ENCODE assay signal across 9 cellular contexts in the genomic region with DNA sequence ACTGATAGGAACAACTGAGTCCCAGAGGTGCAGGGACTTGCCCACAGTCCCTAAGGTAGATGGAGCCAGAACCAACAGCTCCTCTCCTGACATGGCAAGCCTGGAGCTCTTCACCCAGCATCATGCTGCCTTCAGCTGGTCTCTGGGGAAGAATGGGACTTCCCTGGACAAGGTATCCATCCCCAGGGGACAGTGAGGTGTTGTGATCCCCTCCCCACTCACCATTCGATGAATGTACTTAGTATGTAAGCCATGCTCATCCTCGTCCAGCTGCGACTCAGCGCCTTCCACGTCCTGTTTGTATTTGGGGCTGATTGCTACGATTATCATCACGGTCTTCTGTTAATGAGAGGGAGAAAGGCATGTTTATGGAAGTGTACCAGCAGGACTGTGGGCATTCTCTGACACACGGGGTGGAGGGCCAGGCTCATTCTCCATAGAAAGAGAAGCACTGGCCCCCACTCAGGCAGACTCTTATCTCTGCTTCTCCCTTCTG. TPM values are rescaled to one million over a fixed set of nuclear protein-coding genes. Genes with fewer than 3 reads are reported as not detected.
DNase-seq lines count a peak whose midpoint lies in the region; ATAC-seq and TF ChIP-seq lines count a peak whose summit lies in the region.
"Had no signal": no experiment of that assay in that cellular context is flagged by ENCODE, and none has a peak within 500 bp of the region (broad histone marks: within the 10 kb centered on the region; RNA-seq: fewer than 3 reads in every experiment).

No MANE protein-coding gene starts in this region.

- H3K9me3 Mint-ChIP-seq in activated CD4-positive, alpha-beta T cell treated with anti-CD3 and anti-CD28 coated beads, Interleukin-2, amount 10 ng/mL, durations not matched to agents 7 days and 5 days = no peaks in the 10 kb centered on the region
- H3K9me3 Mint-ChIP-seq in endothelial cell (ENCODE audit: unreplicated experiment) = no peaks in the 10 kb centered on the region

- POLR2A ChIA-PET in activated CD4-positive, alpha-beta T cell treated with anti-CD3 and anti-CD28 coated beads, Interleukin-2, amount 10 ng/mL, durations not matched to agents 7 days and 5 days (lab: Charles Lee) = no interaction called here

- H3K27ac Mint-ChIP-seq in activated CD4-positive, alpha-beta T cell treated with anti-CD3 and anti-CD28 coated beads, Interleukin-2, amount 10 ng/mL, durations not matched to agents 7 days and 5 days = peak overlapping the region; percentile 89
- H3K27ac Mint-ChIP-seq in endothelial cell (ENCODE audit: unreplicated experiment) = peak overlapping the region; percentile 99

- CTCF ChIA-PET in activated CD4-positive, alpha-beta T cell treated with anti-CD3 and anti-CD28 coated beads, Interleukin-2, amount 10 ng/mL, durations not matched to agents 7 days and 5 days (lab: Charles Lee) = interaction anchor here (0.9 to 3.2 kb wide), 6 partner anchors 8 to 307 kb away, joined by 3 to 15 read pairs (median 4); a partner anchor contains a TSS

- peaks cover 5% of the 10 kb centered on the region for H3K36me3 ChIP-seq in thoracic aorta

- H3K9me3 ChIP-seq in thoracic aorta = no peaks in the 10 kb centered on the region

- no peak for TF ChIP-seq CTCF in endothelial cell (IDR thresholded peaks at IDR 0.05; ENCODE audit: unreplicated experiment)
- no peak for TF ChIP-seq CTCF in thoracic aorta (IDR thresholded peaks at IDR 0.05)

- peak overlapping the region; percentile 75 to 79 for H3K27ac ChIP-seq in thoracic aorta
- H3K27ac ChIP-seq: C4-2B had no signal

- peaks cover 51% of the 10 kb centered on the region for H3K4me1 Mint-ChIP-seq in activated CD4-positive, alpha-beta T cell treated with anti-CD3 and anti-CD28 coated beads, Interleukin-2, amount 10 ng/mL, durations not matched to agents 7 days and 5 days
- peaks cover 64% of the 10 kb centered on the region for H3K4me1 Mint-ChIP-seq in endothelial cell (ENCODE audit: unreplicated experiment)

- peaks cover 76% of the 10 kb centered on the region for H3K36me3 Mint-ChIP-seq in activated CD4-positive, alpha-beta T cell treated with anti-CD3 and anti-CD28 coated beads, Interleukin-2, amount 10 ng/mL, durations not matched to agents 7 days and 5 days (ENCODE audit: low read depth)
- peaks cover 53% of the 10 kb centered on the region for H3K36me3 Mint-ChIP-seq in endothelial cell (ENCODE audit: low read depth, unreplicated experiment)

- no peaks in the 10 kb centered on the region for H3K27me3 ChIP-seq in thoracic aorta (replicated peaks; ENCODE audit: insufficient read depth)

- H3K27me3 Mint-ChIP-seq in activated CD4-positive, alpha-beta T cell treated with anti-CD3 and anti-CD28 coated beads, Interleukin-2, amount 10 ng/mL, durations not matched to agents 7 days and 5 days = no peaks in the 10 kb centered on the region
- H3K27me3 Mint-ChIP-seq in endothelial cell (ENCODE audit: unreplicated experiment) = peaks cover 15% of the 10 kb centered on the region

- peaks cover 24 to 62% of the 10 kb centered on the region in 2 donors for H3K4me1 ChIP-seq in thoracic aorta (ENCODE audit: control insufficient read depth in 1 of 2, low read depth in 2 of 2)

- H3K4me3 ChIP-seq in thoracic aorta = no peak overlapping the region

- peak overlapping the region; percentile 61 for H3K4me3 Mint-ChIP-seq in activated CD4-positive, alpha-beta T cell treated with anti-CD3 and anti-CD28 coated beads, Interleukin-2, amount 10 ng/mL, durations not matched to agents 7 days and 5 days
- peak overlapping the region; percentile 79 for H3K4me3 Mint-ChIP-seq in endothelial cell (ENCODE audit: unreplicated experiment)

- no peak for ATAC-seq in thoracic aorta (ENCODE audit: insufficient number of reproducible peaks, low FRiP score, low read depth)

- no peak for DNase-seq in activated CD4-positive, alpha-beta T cell treated with anti-CD3 and anti-CD28 coated beads, Interleukin-2, amount 10 ng/mL, durations not matched to agents 7 days and 5 days
- DNase-seq in activated CD4-positive, alpha-beta T cell treated with anti-CD3 and anti-CD28 coated beads, Interleukin-2, amount 50 U/mL, for 48 hours = no peak
- DNase-seq in NCI-H146 (lab: John Stamatoyannopoulos, UW) (peak; percentile 73), endothelial cell (ENCODE audit: low spot score) (no peak), thoracic aorta (ENCODE audit: low spot score) (no peak), KG1 (lab: John Stamatoyannopoulos, UW) (no peak), T1000 (lab: John Stamatoyannopoulos, UW) (no peak), SIG-M5 treated with dmso at 0.1 percent for 504 hours (lab: John Stamatoyannopoulos, UW; ENCODE audit: unreplicated experiment) (no peak)

RNA-seq across cellular contexts. Expression of gene TRAF3IP2, which starts 39.4 kb away (rescaled TPM):
- 10 to 100 TPM; 30.2 to 34.1 TPM for total RNA-seq in activated CD4-positive, alpha-beta T cell treated with anti-CD3 and anti-CD28 coated beads, Interleukin-2, amount 10 ng/mL, durations not matched to agents 7 days and 5 days
- total RNA-seq in endothelial cell (ENCODE audit: unreplicated experiment) = 70.0 TPM
- total RNA-seq in thoracic aorta = 10 to 100 TPM; 11.8 to 32.2 TPM
